In the genomic region with DNA sequence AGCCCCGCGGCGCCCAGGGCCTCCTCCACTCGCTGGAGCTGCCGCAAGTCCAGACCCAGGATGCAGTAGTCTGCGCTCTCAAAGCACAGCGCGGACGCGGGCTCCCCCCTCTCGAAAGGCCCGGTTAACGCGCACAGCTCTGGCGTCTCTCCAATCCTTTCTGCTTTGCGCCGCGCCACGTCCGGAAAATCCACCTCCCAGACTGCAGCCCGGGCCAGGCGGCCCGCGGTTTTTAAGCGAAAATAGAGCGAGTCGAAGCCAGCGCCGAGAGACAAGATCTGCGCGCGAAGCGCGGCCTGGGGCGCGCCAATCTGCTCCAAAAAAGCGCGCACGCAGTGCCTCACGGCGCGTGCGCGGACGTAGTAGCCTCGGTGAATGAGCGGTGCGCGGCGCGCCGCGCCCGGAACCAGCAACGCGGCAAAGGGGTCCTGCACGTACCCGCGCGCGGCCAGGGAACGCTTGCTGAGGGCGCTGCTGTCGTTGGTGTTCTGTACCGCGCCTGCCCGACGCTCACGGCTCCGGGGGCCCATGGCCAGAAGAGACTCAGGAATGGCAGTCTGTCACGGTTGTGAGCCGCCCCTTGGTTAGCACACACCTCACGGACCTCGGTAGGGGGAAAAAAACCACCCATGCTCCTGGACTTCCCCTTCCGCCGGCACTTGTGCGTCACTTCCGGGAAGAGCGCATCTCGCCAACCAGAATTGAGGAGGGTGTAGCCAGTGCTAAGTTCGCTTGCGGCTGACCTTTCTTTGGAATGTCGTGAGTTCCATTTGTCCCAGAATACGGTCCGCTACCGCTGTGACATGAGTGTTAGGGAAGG, we compare ENCODE assay signal across 8 cellular contexts. TPM values are rescaled to one million over a fixed set of nuclear protein-coding genes. Genes with fewer than 3 reads are reported as not detected.
DNase-seq lines count a peak whose midpoint lies in the region; ATAC-seq lines count a peak whose summit lies in the region.

A gene with protein sequence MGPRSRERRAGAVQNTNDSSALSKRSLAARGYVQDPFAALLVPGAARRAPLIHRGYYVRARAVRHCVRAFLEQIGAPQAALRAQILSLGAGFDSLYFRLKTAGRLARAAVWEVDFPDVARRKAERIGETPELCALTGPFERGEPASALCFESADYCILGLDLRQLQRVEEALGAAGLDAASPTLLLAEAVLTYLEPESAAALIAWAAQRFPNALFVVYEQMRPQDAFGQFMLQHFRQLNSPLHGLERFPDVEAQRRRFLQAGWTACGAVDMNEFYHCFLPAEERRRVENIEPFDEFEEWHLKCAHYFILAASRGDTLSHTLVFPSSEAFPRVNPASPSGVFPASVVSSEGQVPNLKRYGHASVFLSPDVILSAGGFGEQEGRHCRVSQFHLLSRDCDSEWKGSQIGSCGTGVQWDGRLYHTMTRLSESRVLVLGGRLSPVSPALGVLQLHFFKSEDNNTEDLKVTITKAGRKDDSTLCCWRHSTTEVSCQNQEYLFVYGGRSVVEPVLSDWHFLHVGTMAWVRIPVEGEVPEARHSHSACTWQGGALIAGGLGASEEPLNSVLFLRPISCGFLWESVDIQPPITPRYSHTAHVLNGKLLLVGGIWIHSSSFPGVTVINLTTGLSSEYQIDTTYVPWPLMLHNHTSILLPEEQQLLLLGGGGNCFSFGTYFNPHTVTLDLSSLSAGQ (minus strand): TSS at position 614 of the 820 bp plus-strand sequence. CDS start 84 bp downstream, at position 530.

- peaks cover 0 to 25% (median 14%) of the 10 kb centered on the region in 3 donors for H3K36me3 Mint-ChIP-seq in CD8-positive, alpha-beta memory T cell

- H3K9me3 Mint-ChIP-seq in CD8-positive, alpha-beta memory T cell: no peaks in the 10 kb centered on the region

- no peaks in the 10 kb centered on the region for H3K27me3 ChIP-seq in CD8-positive, alpha-beta memory T cell (ENCODE audit: insufficient read depth, low read length, poor library complexity, severe bottlenecking)
- no peaks in the 10 kb centered on the region for H3K27me3 ChIP-seq in effector memory CD4-positive, alpha-beta T cell (replicated peaks; ENCODE audit: control insufficient read depth, insufficient read depth, low read length, poor library complexity, severe bottlenecking)

- peak within 1 kb of the TSS; percentile 98 to 100 (median 99) for H3K27ac Mint-ChIP-seq in CD8-positive, alpha-beta memory T cell

- CTCF ChIA-PET in CD8-positive, alpha-beta memory T cell (lab: Charles Lee): no interaction called here

- H3K4me1 Mint-ChIP-seq in CD8-positive, alpha-beta memory T cell: peaks cover 30 to 44% (median 39%) of the 10 kb centered on the region in 3 donors

- H3K4me1 ChIP-seq in CD8-positive, alpha-beta memory T cell (ENCODE audit: insufficient read depth, low read length): peaks cover 21% of the 10 kb centered on the region
- H3K4me1 ChIP-seq in effector memory CD4-positive, alpha-beta T cell (ENCODE audit: control insufficient read depth, insufficient read depth, low read length, poor library complexity, severe bottlenecking): peaks cover 13% of the 10 kb centered on the region

- no peaks in the 10 kb centered on the region for H3K9me3 ChIP-seq in CD8-positive, alpha-beta memory T cell (ENCODE audit: low read length)
- no peaks in the 10 kb centered on the region for H3K9me3 ChIP-seq in effector memory CD4-positive, alpha-beta T cell (ENCODE audit: control insufficient read depth, low read length)

- DNase-seq in CD8-positive, alpha-beta memory T cell: peak; percentile 80 to 95 (median 91)
- DNase-seq in HT-29 (ENCODE audit: low spot score) (peak; percentile 98), NOMO-1 treated with DMSO at 0.1 percent for 48 hours (lab: John Stamatoyannopoulos, UW; ENCODE audit: unreplicated experiment) (peak; percentile 87), medulla oblongata (ENCODE audit: extremely low spot score) (peak; percentile 98)
- peak; percentile 81 to 85 for DNase-seq in activated CD8-positive, alpha-beta memory T cell treated with anti-CD3 and anti-CD28 coated beads for 4 hours (ENCODE audit: low read depth in 2 of 2)
- peak; percentile 81 to 87 (median 82) for DNase-seq in effector memory CD4-positive, alpha-beta T cell
- DNase-seq in stimulated activated CD4-positive, alpha-beta T cell treated with anti-CD3 and anti-CD28 coated beads, TNF-alpha, amount 100 ng/mL, for 48 hours (ENCODE audit: low read depth in 3 of 3): peak; percentile 80

- peak; percentile 60 for ATAC-seq in GM19468 (IDR thresholded peaks at IDR 0.05; ENCODE audit: extremely low read depth, unreplicated experiment)

- no peaks in the 10 kb centered on the region for H3K36me3 ChIP-seq in CD8-positive, alpha-beta memory T cell (ENCODE audit: insufficient read depth, low read length)
- no peaks in the 10 kb centered on the region for H3K36me3 ChIP-seq in effector memory CD4-positive, alpha-beta T cell (ENCODE audit: control insufficient read depth, insufficient read depth, low read length)

- peak within 1 kb of the TSS; percentile 92 for H3K4me3 ChIP-seq in CD8-positive, alpha-beta memory T cell (ENCODE audit: low read length)
- H3K4me3 ChIP-seq in effector memory CD4-positive, alpha-beta T cell (ENCODE audit: insufficient read depth, low read depth, low read length, poor library complexity, severe bottlenecking): peak within 1 kb of the TSS; percentile 76

- peak within 1 kb of the TSS; percentile 98 for H3K27ac ChIP-seq in CD8-positive, alpha-beta memory T cell (ENCODE audit: low read depth, low read length)
- H3K27ac ChIP-seq in effector memory CD4-positive, alpha-beta T cell (ENCODE audit: insufficient read depth, low read length, poor library complexity, severe bottlenecking): peak within 1 kb of the TSS; percentile 95

- H3K4me3 Mint-ChIP-seq in CD8-positive, alpha-beta memory T cell: peak within 1 kb of the TSS; percentile 95 to 100 (median 97)

- H3K27me3 Mint-ChIP-seq in CD8-positive, alpha-beta memory T cell: peaks cover 0 to 8% of the 10 kb centered on the region in 2 donors

- POLR2A ChIA-PET in CD8-positive, alpha-beta memory T cell (lab: Charles Lee): interaction anchor here (1.1 kb wide), 1 partner anchor 41 kb away, joined by 5 read pairs; a partner anchor contains a TSS

RNA-seq across cellular contexts. Expression of the gene that starts here (rescaled TPM):
- 10 to 100 TPM; 14.9 to 16.5 TPM for total RNA-seq in CD8-positive, alpha-beta memory T cell
- 4.4 TPM for polyA plus RNA-seq in CD8-positive, alpha-beta memory T cell
- total RNA-seq in HT-29 (2014; rRNA removed; shearing (Covaris generic)): 10.5 and 12.9 TPM in 2 replicates

Comparison
In these comparisons a context has a peak if more than half of its experiments do, and no peak if none do; other contexts are left out.
1. Peak in every context shown above with its lines: DNase-seq, ATAC-seq, H3K4me3 ChIP-seq and H3K27ac ChIP-seq.